Comparison of ENCODE assay signal across 22 cellular contexts in the genomic region with DNA sequence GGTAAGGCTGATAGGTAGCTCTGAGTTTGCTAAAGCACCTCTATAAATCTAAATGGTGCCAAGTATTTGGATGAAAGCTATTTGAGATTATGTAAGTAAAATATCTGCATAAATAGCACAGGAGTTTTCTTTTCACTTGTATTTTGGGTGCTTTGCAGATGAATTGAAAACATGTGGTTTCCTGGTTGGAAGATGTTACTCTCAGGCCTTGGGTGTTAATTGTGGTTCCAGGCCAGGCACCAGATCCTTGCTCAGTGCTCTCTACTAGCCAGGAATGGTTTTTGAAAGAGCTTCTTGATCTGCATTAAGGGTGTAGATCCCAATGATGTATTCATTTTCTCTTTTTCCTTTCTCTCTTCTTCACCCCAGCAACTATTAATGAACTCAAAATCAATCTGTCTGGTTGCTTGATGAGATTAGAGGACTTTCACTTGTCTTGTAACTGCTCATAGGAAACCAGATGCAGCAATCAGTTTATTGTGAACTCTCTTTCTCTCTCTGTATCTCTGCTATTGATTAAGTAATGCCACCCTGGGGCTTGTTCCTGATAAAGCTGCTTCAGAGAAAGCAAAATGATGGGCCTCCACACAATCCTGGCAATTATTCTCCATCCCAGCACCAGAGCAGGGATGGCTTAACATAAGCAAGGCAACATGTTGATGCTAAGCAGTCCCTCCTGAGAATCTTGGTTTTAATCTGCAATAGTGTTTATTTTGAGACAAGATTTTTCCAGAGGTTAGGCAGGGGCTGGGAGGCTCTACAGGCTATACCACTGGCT.
DNase-seq lines count a peak whose midpoint lies in the region; FAIRE-seq and TF ChIP-seq lines count a peak whose summit lies in the region.
"Had no signal": no experiment of that assay in that cellular context is flagged by ENCODE, and none has a peak within 500 bp of the region (broad histone marks: within the 10 kb centered on the region; RNA-seq: fewer than 3 reads in every experiment).

No MANE protein-coding gene starts in this region.

- peak overlapping the region; percentile 89 for H2BK20ac ChIP-seq in H1 (ENCODE audit: low read length)

- H3K4me1 ChIP-seq in MM.1S (ENCODE audit: low read length) (peaks cover 10% of the 10 kb centered on the region), H1 (replicated peaks in 1 of 4; ENCODE audit: control insufficient read depth in 3 of 4, insufficient read depth in 4 of 4, low read length in 3 of 4) (peaks cover 5 to 21% (median 17%) of the 10 kb centered on the region in 4 experiments; a peak in 6 of 7 replicates), mesenchymal stem cell (ENCODE audit: control insufficient read depth, insufficient read depth, low read depth, low read length) (no peaks in the 10 kb centered on the region), esophagus muscularis mucosa (no peaks in the 10 kb centered on the region), thyroid gland (no peaks in the 10 kb centered on the region)

- H3K9ac ChIP-seq in MM.1S (ENCODE audit: low read length) (no peak overlapping the region), H1 (replicated peaks in 1 of 4; ENCODE audit: extremely low read depth in 1 of 4, low read depth in 3 of 4, low read length in 3 of 4) (no peak overlapping the region), mesenchymal stem cell (ENCODE audit: low read length) (no peak overlapping the region)

- H4K5ac ChIP-seq in H1 (ENCODE audit: insufficient read length, low read depth, low read length) = peak overlapping the region; percentile 28

- no peak overlapping the region for H2AK5ac ChIP-seq in H1 (ENCODE audit: low read depth, low read length)
- no peak overlapping the region for H2AK5ac ChIP-seq in mesenchymal stem cell (ENCODE audit: low read length, severe bottlenecking)

- H4K8ac ChIP-seq in H1 (ENCODE audit: extremely low read depth, insufficient read depth, low read length) = no peak overlapping the region
- H4K8ac ChIP-seq in mesenchymal stem cell (ENCODE audit: low read length) = no peak overlapping the region

- no peak for TF ChIP-seq EP300 in H1 (IDR thresholded peaks at IDR 0.05; ENCODE audit: borderline replicate concordance in 1 of 2, low read depth in 2 of 2, low read length in 2 of 2)
- TF ChIP-seq EP300 in esophagus muscularis mucosa (IDR thresholded peaks at IDR 0.05) = no peak

- no peak overlapping the region for H3K56ac ChIP-seq in H1 (replicated peaks; ENCODE audit: insufficient read length, low read depth, low read length)

- H3K23ac ChIP-seq in H1 (ENCODE audit: insufficient read length) = no peak overlapping the region
- no peak overlapping the region for H3K23ac ChIP-seq in mesenchymal stem cell (ENCODE audit: low read length in 2 of 2)

- intact Hi-C loops in cardiac septum (cut with DNase I) = no loop called here
- intact Hi-C loops in esophagus muscularis mucosa (cut with DNase I) = no loop called here
- intact Hi-C loops in thyroid gland (cut with DNase I) = no loop called here

- no peaks in the 10 kb centered on the region for H3K36me3 ChIP-seq in H7 (replicated peaks; ENCODE audit: control insufficient read depth, insufficient read depth, low read length)
- no peaks in the 10 kb centered on the region for H3K36me3 ChIP-seq in MM.1S (replicated peaks; ENCODE audit: insufficient read depth, low read length)
- H3K36me3 ChIP-seq in H1 (ENCODE audit: control insufficient read depth in 2 of 4, insufficient read depth in 4 of 4, low read length in 3 of 4) = no peaks in the 10 kb centered on the region; a peak in 1 of 8 replicates
- H3K36me3 ChIP-seq in mesenchymal stem cell (ENCODE audit: control insufficient read depth in 1 of 2, insufficient read depth in 2 of 2, low read depth in 1 of 2, low read length in 2 of 2) = no peaks in the 10 kb centered on the region
- no peaks in the 10 kb centered on the region for H3K36me3 ChIP-seq in esophagus muscularis mucosa
- H3K36me3 ChIP-seq in thyroid gland = no peaks in the 10 kb centered on the region
- H3K36me3 ChIP-seq: MG63 had no signal

- H3K79me2 ChIP-seq in MM.1S (ENCODE audit: low read length) = no peaks in the 10 kb centered on the region
- H3K79me2 ChIP-seq in H1 (ENCODE audit: control insufficient read depth in 1 of 2, insufficient read depth in 2 of 2, low read length in 2 of 2) = no peaks in the 10 kb centered on the region

- H2BK120ac ChIP-seq in H1 (replicated peaks; ENCODE audit: low read depth, low read length) = peak overlapping the region; percentile 1
- H2BK120ac ChIP-seq in mesenchymal stem cell (ENCODE audit: low read depth, low read length) = no peak overlapping the region

- CTCF ChIA-PET in H1 (lab: Charles Lee; ENCODE audit: partially characterized antibody) = interaction anchor here (1.0 to 3.0 kb wide), 11 partner anchors 10 to 451 kb away, joined by 3 to 17 read pairs (median 4); no protein-coding TSS in a partner anchor

- peak overlapping the region; percentile 42; the same call in 1 of the 2 replicates for H3K18ac ChIP-seq in H1 (ENCODE audit: extremely low read depth, low read length)
- H3K18ac ChIP-seq in mesenchymal stem cell (ENCODE audit: low read depth in 1 of 2, low read length in 2 of 2) = no peak overlapping the region

- no peaks in the 10 kb centered on the region for H3K79me1 ChIP-seq in H1 (ENCODE audit: low read depth, low read length)
- H3K79me1 ChIP-seq in mesenchymal stem cell (replicated peaks; ENCODE audit: low read length, poor library complexity, severe bottlenecking) = no peaks in the 10 kb centered on the region

- H2AFZ ChIP-seq in MM.1S (ENCODE audit: low read length) (no peak overlapping the region), H1 (ENCODE audit: low read length) (no peak overlapping the region), mesenchymal stem cell (ENCODE audit: low read depth, low read length) (peak overlapping the region; percentile 51)

- H3K4me3 ChIP-seq in H7 (ENCODE audit: insufficient read depth, low read depth, low read length) (no peak overlapping the region), MM.1S (ENCODE audit: low read length) (no peak overlapping the region), H1 (ENCODE audit: extremely low read depth in 1 of 4, insufficient read depth in 2 of 4, low read depth in 3 of 4, low read length in 4 of 4) (no peak overlapping the region), mesenchymal stem cell (ENCODE audit: insufficient read depth in 1 of 2, low read depth in 1 of 2, low read length in 2 of 2) (no peak overlapping the region), esophagus muscularis mucosa (no peak overlapping the region), thyroid gland (replicated peaks in 1 of 3) (no peak overlapping the region)
- H3K4me3 ChIP-seq: K562, MG63 had no signal

- TF ChIP-seq CTCF in MM.1S (IDR thresholded peaks at IDR 0.05; ENCODE audit: low read length) (no peak), H1 (IDR thresholded peaks at IDR 0.05; ENCODE audit: control extremely low read depth in 1 of 3, insufficient read depth in 1 of 3, low read depth in 1 of 3, low read length in 3 of 3) (no peak), esophagus muscularis mucosa (IDR thresholded peaks at IDR 0.05) (no peak), thyroid gland (IDR thresholded peaks at IDR 0.05) (no peak)

- H4K91ac ChIP-seq in H1 (replicated peaks; ENCODE audit: insufficient read length, low read length) = peak overlapping the region; percentile 18
- H4K91ac ChIP-seq in mesenchymal stem cell (ENCODE audit: low read length) = no peak overlapping the region

- TF ChIP-seq RAD21 in H1 (IDR thresholded peaks at IDR 0.05 in 1 of 2, conservative IDR thresholded peaks at IDR 0.05 in 1 of 2; ENCODE audit: low read depth in 2 of 2, low read length in 2 of 2) = no peak

- H2BK15ac ChIP-seq in H1 (ENCODE audit: low read length) (no peak overlapping the region), mesenchymal stem cell (ENCODE audit: low read depth, poor library complexity, severe bottlenecking) (no peak overlapping the region)

- no peaks in the 10 kb centered on the region for H3K9me2 ChIP-seq in MM.1S (replicated peaks; ENCODE audit: insufficient read depth, low read length)

- DNase-seq in H7 (peak; percentile 32), MM.1S (peak; percentile 31), H1 (ENCODE audit: low read depth in 1 of 2, low spot score in 2 of 2) (no peak), mesenchymal stem cell (no peak), cardiac septum (ENCODE audit: low spot score) (no peak), esophagus muscularis mucosa (ENCODE audit: extremely low spot score) (no peak), thyroid gland (no peak)
- DNase-seq: AML-193; C1 segment of cervical spinal cord; CD8-positive, alpha-beta T cell; DND-41; GOT3; MG63; NCI-H1048; NCI-H1417 treated with DMSO at 0.1 percent for 48 hours; NCI-H187; NCI-H446 treated with DMSO at 0.1 percent for 48 hours; NCI-H526 treated with DMSO at 0.1 percent for 48 hours; SIG-M5 had no signal

- FAIRE-seq in H1 (lab: Jason Lieb, UNC) = peak; percentile 36
- FAIRE-seq: GM12891, HepG2, K562 had no signal

- no peak overlapping the region for H3K4ac ChIP-seq in H1 (replicated peaks; ENCODE audit: insufficient read length, low read depth, low read length)
- H3K4ac ChIP-seq in mesenchymal stem cell (ENCODE audit: low read depth in 1 of 2, low read length in 2 of 2) = no peak overlapping the region

- POLR2A ChIA-PET in H1 (lab: Charles Lee; ENCODE audit: partially characterized antibody) = interaction anchor here (1.4 to 3.5 kb wide), 2 partner anchors 11 to 31 kb away, joined by 5 to 13 read pairs; no protein-coding TSS in a partner anchor

- no peaks in the 10 kb centered on the region for H3K27me3 ChIP-seq in H7 (ENCODE audit: control insufficient read depth, insufficient read depth, low read length)
- no peaks in the 10 kb centered on the region for H3K27me3 ChIP-seq in MM.1S (replicated peaks; ENCODE audit: insufficient read depth, low read length)
- H3K27me3 ChIP-seq in H1 (replicated peaks in 1 of 4; ENCODE audit: control insufficient read depth in 3 of 4, extremely low read depth in 1 of 4, insufficient read depth in 3 of 4, low read length in 3 of 4) = no peaks in the 10 kb centered on the region
- H3K27me3 ChIP-seq in mesenchymal stem cell (ENCODE audit: control insufficient read depth in 1 of 2, insufficient read depth in 1 of 2, low read length in 2 of 2) = peaks cover 0 to 13% of the 10 kb centered on the region in 2 experiments
- no peaks in the 10 kb centered on the region for H3K27me3 ChIP-seq in esophagus muscularis mucosa
- no peaks in the 10 kb centered on the region for H3K27me3 ChIP-seq in thyroid gland
- H3K27me3 ChIP-seq: MG63 had no signal

- H3K9me3 ChIP-seq in MM.1S (replicated peaks; ENCODE audit: insufficient read depth, low read length) = no peaks in the 10 kb centered on the region
- H3K9me3 ChIP-seq in H1 (ENCODE audit: insufficient read depth in 2 of 2, low read depth in 1 of 2, low read length in 1 of 2) = no peaks in the 10 kb centered on the region
- H3K9me3 ChIP-seq in mesenchymal stem cell (ENCODE audit: control insufficient read depth, low read length) = no peaks in the 10 kb centered on the region
- H3K9me3 ChIP-seq in esophagus muscularis mucosa = peaks cover 0 to 4% (median 0%) of the 10 kb centered on the region in 4 donors
- no peaks in the 10 kb centered on the region for H3K9me3 ChIP-seq in thyroid gland
- H3K9me3 ChIP-seq: MG63 had no signal

- no peak for TF ChIP-seq POLR2A in H1 (IDR thresholded peaks at IDR 0.05; ENCODE audit: control extremely low read depth in 1 of 2, low read depth in 2 of 2, low read length in 2 of 2)
- TF ChIP-seq POLR2A in esophagus muscularis mucosa (IDR thresholded peaks at IDR 0.05; ENCODE audit: low read depth) = no peak
- TF ChIP-seq POLR2A in thyroid gland (IDR thresholded peaks at IDR 0.05) = no peak

- H2BK12ac ChIP-seq in H1 (ENCODE audit: low read depth, low read length) = peak overlapping the region; percentile 3; the same call in 1 of the 2 replicates
- no peak overlapping the region for H2BK12ac ChIP-seq in mesenchymal stem cell (ENCODE audit: low read length in 2 of 2)

- no peak overlapping the region for H3K4me2 ChIP-seq in MM.1S (ENCODE audit: low read depth, low read length)
- peak overlapping the region in 1 of 2 experiments; percentile 12; a peak in 1 of 4 replicates for H3K4me2 ChIP-seq in H1 (ENCODE audit: insufficient read depth in 1 of 2, low read depth in 2 of 2, low read length in 2 of 2)
- no peak overlapping the region for H3K4me2 ChIP-seq in mesenchymal stem cell (ENCODE audit: low read length, poor library complexity, severe bottlenecking)

- no peak overlapping the region for H3K27ac ChIP-seq in MM.1S (ENCODE audit: low read length)
- H3K27ac ChIP-seq in H1 (ENCODE audit: low read depth, low read length) = no peak overlapping the region; the same call in 1 of the 2 replicates
- no peak overlapping the region for H3K27ac ChIP-seq in mesenchymal stem cell (ENCODE audit: low read length, poor library complexity, severe bottlenecking)
- H3K27ac ChIP-seq in esophagus muscularis mucosa (replicated peaks in 1 of 4) = no peak overlapping the region
- H3K27ac ChIP-seq in thyroid gland = no peak overlapping the region

- no peaks in the 10 kb centered on the region for H3F3A ChIP-seq in MM.1S (ENCODE audit: insufficient read depth, low read length)

- H2BK5ac ChIP-seq in H1 (ENCODE audit: low read depth, low read length) = peak overlapping the region; percentile 96; the same call in 1 of the 2 replicates
- no peak overlapping the region for H2BK5ac ChIP-seq in mesenchymal stem cell (ENCODE audit: low read depth, low read length, poor library complexity, severe bottlenecking)

- H3K14ac ChIP-seq in H1 (ENCODE audit: insufficient read length) (no peak overlapping the region), mesenchymal stem cell (ENCODE audit: low read length in 2 of 2) (no peak overlapping the region)

- H4K20me1 ChIP-seq in MM.1S (ENCODE audit: insufficient read depth, low read length) = no peaks in the 10 kb centered on the region
- no peaks in the 10 kb centered on the region for H4K20me1 ChIP-seq in H1 (replicated peaks in 1 of 2; ENCODE audit: control insufficient read depth in 1 of 2, insufficient read depth in 2 of 2, low read length in 2 of 2)

- H3K23me2 ChIP-seq in H1 (ENCODE audit: low read depth, low read length) = no peaks in the 10 kb centered on the region

Comparison
In these comparisons a context has a peak if more than half of its experiments do, and no peak if none do; other contexts are left out.
1. DNase-seq: peak in H7 (single experiment) and MM.1S (single experiment); none in H1 (0 of 2), mesenchymal stem cell (single experiment), cardiac septum (single experiment), esophagus muscularis mucosa (single experiment) and thyroid gland (0 of 2).